ENCODE assay signal across 2 cellular contexts in genomic region chr10:31895722-31896121, GRCh38. TPM values are rescaled to one million over a fixed set of nuclear protein-coding genes. Genes with fewer than 3 reads are reported as not detected.
DNase-seq lines count a peak whose midpoint lies in the region; ATAC-seq, FAIRE-seq and TF ChIP-seq lines count a peak whose summit lies in the region.
"Not testable (repeated sequence)": the region's sequence is repeated elsewhere in the genome, so short reads cannot be mapped to it uniquely, and the experiment has no call there.

No MANE protein-coding gene starts in this region.

- TF ChIP-seq EP300 in K562 (IDR thresholded peaks at IDR 0.05; ENCODE audit: low read length) = not testable (repeated sequence)

- not testable (repeated sequence) for H3K9me3 ChIP-seq in HEK293 (ENCODE audit: control insufficient read depth, insufficient read depth, low read depth, low read length); K562 (replicated peaks; ENCODE audit: control insufficient read depth, insufficient read depth, low read depth, low read length)

- CTCF ChIA-PET in HEK293 (lab: Yijun Ruan, JAX) = interaction anchor here (0.5 to 1.5 kb wide), 3 partner anchors 34 to 1256 kb away, joined by 4 read pairs; no protein-coding TSS in a partner anchor
- CTCF ChIA-PET in K562 (lab: Yijun Ruan, JAX; ENCODE audit: low intra/inter-chr PET ratio) = not testable (repeated sequence)

- peaks cover 12% of the 10 kb centered on the region for H3K4me1 ChIP-seq in HEK293 (ENCODE audit: control insufficient read depth, insufficient read depth, low read length)
- H3K4me1 ChIP-seq in K562 (replicated peaks in 1 of 2; ENCODE audit: control insufficient read depth in 2 of 2, insufficient read depth in 2 of 2, low read length in 2 of 2) = not testable (repeated sequence)

- in situ Hi-C loops in K562 (cut with MboI) = not testable (repeated sequence)

- ATAC-seq in K562 = not testable (repeated sequence)

- H3K79me2 ChIP-seq in K562 (ENCODE audit: control insufficient read depth, insufficient read depth, low read length) = peaks cover 47% of the 10 kb centered on the region

- POLR2A ChIA-PET in HEK293 (lab: Yijun Ruan, JAX); K562 (lab: Yijun Ruan, JAX): not testable (repeated sequence)

- not testable (repeated sequence) for TF ChIP-seq CTCF in HEK293 (tag by site-specific recombination; IDR thresholded peaks at IDR 0.05); K562 (IDR thresholded peaks at IDR 0.05 in 2 of 3, conservative IDR thresholded peaks at IDR 0.05 in 1 of 3; ENCODE audit: insufficient read depth in 2 of 3, low read depth in 1 of 3, low read length in 3 of 3)

- H2AFZ ChIP-seq in K562 (ENCODE audit: low read depth, low read length) = not testable (repeated sequence)

- not testable (repeated sequence) for BruUV-seq in K562 (replicated peaks; lab: Mats Ljungman, UMichigan)

- not testable (repeated sequence) for H3K27me3 ChIP-seq in K562 (ENCODE audit: control insufficient read depth in 2 of 2, insufficient read depth in 2 of 2, low read length in 2 of 2)

- DNase-seq in K562 (ENCODE audit: extremely low read depth in 1 of 4, low spot score in 3 of 4) = not testable (repeated sequence)

- not testable (repeated sequence) for H3K36me3 ChIP-seq in HEK293 (ENCODE audit: control insufficient read depth in 2 of 2, insufficient read depth in 1 of 2, low read length in 2 of 2); K562 (ENCODE audit: control insufficient read depth, insufficient read depth, low read length)

- WGBS in K562 (ENCODE audit: insufficient coverage, low coverage, missing lambda C conversion rate) = 82% methylated on average over 4 of the region's 6 CpGs

- H3K4me3 ChIP-seq in HEK293 (ENCODE audit: low read depth, low read length); K562: not testable (repeated sequence)

- H4K20me1 ChIP-seq in K562 (replicated peaks; ENCODE audit: control insufficient read depth, insufficient read depth, low read length) = not testable (repeated sequence)

- not testable (repeated sequence) for H3K9ac ChIP-seq in K562 (ENCODE audit: insufficient read depth in 1 of 2, low read depth in 2 of 2, low read length in 2 of 2)

- intact Hi-C loops in K562 (cut with micrococcal nuclease) = not testable (repeated sequence)

- not testable (repeated sequence) for FAIRE-seq in K562 (lab: Jason Lieb, UNC)

- TF ChIP-seq POLR2A in K562 (conservative IDR thresholded peaks at IDR 0.05) = not testable (repeated sequence)

- H3K27ac ChIP-seq in HEK293 (ENCODE audit: extremely low read depth, low read depth, low read length); K562 (ENCODE audit: extremely low read depth, low read depth, low read length): not testable (repeated sequence)

- H3K9me1 ChIP-seq in K562 (ENCODE audit: control insufficient read depth, insufficient read depth, low read length) = not testable (repeated sequence)

- TF ChIP-seq RAD21 in K562 (CRISPR knock-in tag; conservative IDR thresholded peaks at IDR 0.05 in 1 of 2, IDR thresholded peaks at IDR 0.05 in 1 of 2) = not testable (repeated sequence)

- H3K4me2 ChIP-seq in K562 (ENCODE audit: insufficient read depth, low read length) = not testable (repeated sequence)

TF ChIP-seq in HEK293, 187 proteins besides CTCF, POLR2A, EP300 and RAD21:
- TF ChIP-seq ZNF280D (tag by site-specific recombination; IDR thresholded peaks at IDR 0.05) (peak; percentile 55; the same call in 1 of the 2 replicates), ZNF580 (tag by site-specific recombination; IDR thresholded peaks at IDR 0.05) (peak; percentile 47; the same call in 1 of the 2 replicates), ZNF146 (tag by site-specific recombination; IDR thresholded peaks at IDR 0.05) (peak; percentile 88)

TF ChIP-seq in K562, 482 proteins besides CTCF, POLR2A, EP300 and RAD21:
- TF ChIP-seq BCOR (IDR thresholded peaks at IDR 0.05) (0 out of 2 replicates have a peak, but pooled peaks have one; percentile 28), ZNF146 (CRISPR knock-in tag; IDR thresholded peaks at IDR 0.05; ENCODE audit: unreplicated experiment) (peak; percentile 10)

RNA-seq across cellular contexts. Expression of gene ARHGAP12, which starts 32.9 kb away (rescaled TPM):
- total RNA-seq in K562 (2011; cell fraction: chromatin; rRNA removed; ENCODE audit: low replicate concordance) = 12.4 and 39.8 TPM in 2 replicates
- 7.2 and 8.7 TPM in 2 replicates for total RNA-seq in K562 (2011; cell fraction: nucleolus; rRNA removed)
- total RNA-seq in K562 (2011; cell fraction: nucleoplasm; rRNA removed) = 13.9 and 19.8 TPM in 2 replicates
- total RNA-seq in K562 (2014; rRNA removed) (9.3 and 9.8 TPM in 2 replicates), K562 (2014; rRNA removed; fragmentation: Illumina TruSeq; extraction: Trizol) (15.8 and 17.7 TPM in 2 replicates), K562 (2015; rRNA removed; fragmentation: Illumina TruSeq; extraction: Trizol) (16.6 and 18.7 TPM in 2 replicates), K562 (2021) (10.2 and 10.6 TPM in 2 replicates)
- polyA plus RNA-seq in K562 (2011; rRNA removed) (11.4 and 15.0 TPM in 2 replicates), K562 (2014; fragmentation: Illumina TruSeq; extraction: Trizol) (8.2 and 10.1 TPM in 2 replicates), K562 (2014; fragmentation: Nextera tagmentation; extraction: Ambion mirVana) (1 to 10 TPM; 4.4 to 5.0 TPM), K562 (2014; rRNA removed) (7.1 and 8.6 TPM in 2 replicates)
- polyA plus RNA-seq in K562 (2011; cell fraction: cytosol; rRNA removed) = 1.5 and 5.7 TPM in 2 replicates
- 9.8 and 25.5 TPM in 2 replicates for polyA plus RNA-seq in K562 (2011; cell fraction: nucleus; rRNA removed)
- 6.1 and 7.7 TPM in 2 replicates for polyA plus RNA-seq in K562 (2012)
- 30.2 and 60.5 TPM in 2 replicates for polyA minus RNA-seq in K562 (2011; rRNA and poly(A)+ RNA removed)
- 12.0 and 15.5 TPM in 2 replicates for polyA minus RNA-seq in K562 (2011; cell fraction: cytosol; rRNA and poly(A)+ RNA removed)
- 17.4 and 58.9 TPM in 2 replicates for polyA minus RNA-seq in K562 (2011; cell fraction: nucleus; rRNA and poly(A)+ RNA removed)
